ENCODE assay signal across 17 cellular contexts in genomic region chr2:121524650-121525425, GRCh38. TPM values are rescaled to one million over a fixed set of nuclear protein-coding genes. Genes with fewer than 3 reads are reported as not detected.
A peak's percentile ranks its signal among the peaks of the same experiment; 100 is the strongest.
DNase-seq lines count a peak whose midpoint lies in the region; ATAC-seq and TF ChIP-seq lines count a peak whose summit lies in the region.
"Had no signal": no experiment of that assay in that cellular context is flagged by ENCODE, and none has a peak within 500 bp of the region (broad histone marks: within the 10 kb centered on the region; RNA-seq: fewer than 3 reads in every experiment).

No MANE protein-coding gene starts in this region.

- no peak for TF ChIP-seq POLR2A in GM18505 (IDR thresholded peaks at IDR 0.05; ENCODE audit: borderline replicate concordance, extremely low read depth, insufficient read depth, insufficient read length)

- H3K9me2 ChIP-seq in OCI-LY1 (ENCODE audit: low read depth, low read length), result no peaks in the 10 kb centered on the region

- H2AFZ ChIP-seq in OCI-LY1 (ENCODE audit: low read length) (no peak overlapping the region), neural progenitor cell (replicated peaks) (no peak overlapping the region)

- H3K4me3 Mint-ChIP-seq in activated CD4-positive, alpha-beta memory T cell treated with anti-CD3 and anti-CD28 coated beads, Interleukin-2, amount 10 ng/mL, durations not matched to agents 7 days and 5 days, result no peak overlapping the region
- H3K4me3 Mint-ChIP-seq in neural progenitor cell, result no peak overlapping the region
- H3K4me3 Mint-ChIP-seq in activated T-helper 1 cell treated with anti-CD3 and anti-CD28 coated beads, Interleukin-12 subunit alpha, Interleukin-12 subunit beta, Interleukin-2, Interleukin-4 antibody, amounts not matched to agents 30 ng/mL and 10 ng/mL and 1 ng/mL, durations not matched to agents 14 hours and 24 hours and 36 hours, result no peak overlapping the region

- no peak overlapping the region for H3K4me2 ChIP-seq in OCI-LY1 (ENCODE audit: low read length)
- H3K4me2 ChIP-seq in neural progenitor cell, result no peak overlapping the region

- CTCF ChIA-PET in activated CD4-positive, alpha-beta memory T cell treated with anti-CD3 and anti-CD28 coated beads, Interleukin-2, amount 10 ng/mL, durations not matched to agents 7 days and 5 days (lab: Charles Lee), result no interaction called here

- peaks cover 30% of the 10 kb centered on the region for H3K4me1 ChIP-seq in OCI-LY1 (ENCODE audit: insufficient read depth, low read length, severe bottlenecking)
- H3K4me1 ChIP-seq in neural progenitor cell, result peaks cover 58% of the 10 kb centered on the region

- no peak overlapping the region for H3K9ac ChIP-seq in OCI-LY1 (ENCODE audit: low read length)
- no peak overlapping the region for H3K9ac ChIP-seq in neural progenitor cell

- H3F3A ChIP-seq in OCI-LY1 (ENCODE audit: insufficient read depth, low read length) (no peaks in the 10 kb centered on the region), neural progenitor cell (ENCODE audit: low read depth) (peaks cover 37% of the 10 kb centered on the region)

- H3K36me3 Mint-ChIP-seq in activated CD4-positive, alpha-beta memory T cell treated with anti-CD3 and anti-CD28 coated beads, Interleukin-2, amount 10 ng/mL, durations not matched to agents 7 days and 5 days (ENCODE audit: low read depth), result peaks cover 61% of the 10 kb centered on the region
- H3K36me3 Mint-ChIP-seq in neural progenitor cell, result peaks cover 14% of the 10 kb centered on the region
- peaks cover 36% of the 10 kb centered on the region for H3K36me3 Mint-ChIP-seq in activated T-helper 1 cell treated with anti-CD3 and anti-CD28 coated beads, Interleukin-12 subunit alpha, Interleukin-12 subunit beta, Interleukin-2, Interleukin-4 antibody, amounts not matched to agents 30 ng/mL and 10 ng/mL and 1 ng/mL, durations not matched to agents 14 hours and 24 hours and 36 hours (ENCODE audit: low read depth)

- peaks cover 47% of the 10 kb centered on the region; the same call in 1 of the 2 replicates for H3K36me3 ChIP-seq in OCI-LY1 (ENCODE audit: insufficient read depth, low read length)
- H3K36me3 ChIP-seq in neural progenitor cell, result no peaks in the 10 kb centered on the region
- H3K36me3 ChIP-seq: uterus had no signal

- intact Hi-C loops in activated T-helper 1 cell treated with anti-CD3 and anti-CD28 coated beads, Interleukin-12 subunit alpha, Interleukin-12 subunit beta, Interleukin-2, Interleukin-4 antibody, amounts not matched to agents 30 ng/mL and 10 ng/mL and 1 ng/mL, durations not matched to agents 14 hours and 24 hours and 36 hours (cut with micrococcal nuclease), result no loop called here

- peak overlapping the region; percentile 16 for H3K27ac Mint-ChIP-seq in activated CD4-positive, alpha-beta memory T cell treated with anti-CD3 and anti-CD28 coated beads, Interleukin-2, amount 10 ng/mL, durations not matched to agents 7 days and 5 days
- no peak overlapping the region for H3K27ac Mint-ChIP-seq in neural progenitor cell
- H3K27ac Mint-ChIP-seq in activated T-helper 1 cell treated with anti-CD3 and anti-CD28 coated beads, Interleukin-12 subunit alpha, Interleukin-12 subunit beta, Interleukin-2, Interleukin-4 antibody, amounts not matched to agents 30 ng/mL and 10 ng/mL and 1 ng/mL, durations not matched to agents 14 hours and 24 hours and 36 hours, result no peak overlapping the region

- peaks cover 2% of the 10 kb centered on the region for H3K9me3 Mint-ChIP-seq in activated CD4-positive, alpha-beta memory T cell treated with anti-CD3 and anti-CD28 coated beads, Interleukin-2, amount 10 ng/mL, durations not matched to agents 7 days and 5 days
- no peaks in the 10 kb centered on the region for H3K9me3 Mint-ChIP-seq in neural progenitor cell
- peaks cover 5% of the 10 kb centered on the region for H3K9me3 Mint-ChIP-seq in activated T-helper 1 cell treated with anti-CD3 and anti-CD28 coated beads, Interleukin-12 subunit alpha, Interleukin-12 subunit beta, Interleukin-2, Interleukin-4 antibody, amounts not matched to agents 30 ng/mL and 10 ng/mL and 1 ng/mL, durations not matched to agents 14 hours and 24 hours and 36 hours

- H3K4me3 ChIP-seq in OCI-LY1 (ENCODE audit: low read depth, low read length, poor library complexity, severe bottlenecking) (no peak overlapping the region), neural progenitor cell (no peak overlapping the region)
- H3K4me3 ChIP-seq: lower lobe of right lung, uterus had no signal

- DNase-seq in activated CD4-positive, alpha-beta memory T cell treated with anti-CD3 and anti-CD28 coated beads, Interleukin-2, amount 10 ng/mL, durations not matched to agents 7 days and 5 days, result no peak
- DNase-seq in neural progenitor cell (ENCODE audit: low spot score), result peak; percentile 22
- no peak for DNase-seq in activated T-helper 1 cell treated with anti-CD3 and anti-CD28 coated beads, Interleukin-12 subunit alpha, Interleukin-12 subunit beta, Interleukin-2, Interleukin-4 antibody, amounts not matched to agents 30 ng/mL and 10 ng/mL and 1 ng/mL, durations not matched to agents 14 hours and 24 hours and 36 hours (ENCODE audit: low spot score)
- DNase-seq in stimulated activated CD4-positive, alpha-beta T cell treated with anti-CD3 and anti-CD28 coated beads, Interleukin-4, amount 100 ng/mL, for 24 hours, result no peak
- DNase-seq: activated T-cell treated with anti-CD3 and anti-CD28 coated beads, Interleukin-2, amount 50 U/mL, for 1 hour; amygdala; cortex of kidney; DMS 273 treated with DMSO at 0.1 percent for 48 hours; lower lobe of right lung; NCI-H187; NCI-H524; stimulated activated naive CD4-positive, alpha-beta T cell; uterus had no signal

- peaks cover 13% of the 10 kb centered on the region for H3K79me2 ChIP-seq in OCI-LY1 (ENCODE audit: insufficient read depth, low read length)
- H3K79me2 ChIP-seq in neural progenitor cell (ENCODE audit: low read depth), result peaks cover 41% of the 10 kb centered on the region

- no peak for TF ChIP-seq CTCF in OCI-LY1 (IDR thresholded peaks at IDR 0.05; ENCODE audit: low read length)
- TF ChIP-seq CTCF in neural progenitor cell (IDR thresholded peaks at IDR 0.05), result no peak

- H3K4me1 Mint-ChIP-seq in activated CD4-positive, alpha-beta memory T cell treated with anti-CD3 and anti-CD28 coated beads, Interleukin-2, amount 10 ng/mL, durations not matched to agents 7 days and 5 days, result peaks cover 37% of the 10 kb centered on the region
- peaks cover 39% of the 10 kb centered on the region for H3K4me1 Mint-ChIP-seq in neural progenitor cell
- peaks cover 35% of the 10 kb centered on the region for H3K4me1 Mint-ChIP-seq in activated T-helper 1 cell treated with anti-CD3 and anti-CD28 coated beads, Interleukin-12 subunit alpha, Interleukin-12 subunit beta, Interleukin-2, Interleukin-4 antibody, amounts not matched to agents 30 ng/mL and 10 ng/mL and 1 ng/mL, durations not matched to agents 14 hours and 24 hours and 36 hours (ENCODE audit: low read depth)

- ATAC-seq in esophagus mucosa (peak; percentile 61), GM18505 (IDR thresholded peaks at IDR 0.05; ENCODE audit: unreplicated experiment) (no peak)
- ATAC-seq: lower lobe of right lung had no signal

- H4K20me1 ChIP-seq in OCI-LY1 (ENCODE audit: insufficient read depth, low read length) (no peaks in the 10 kb centered on the region), neural progenitor cell (ENCODE audit: low read depth) (peaks cover 85% of the 10 kb centered on the region)

- POLR2A ChIA-PET in activated CD4-positive, alpha-beta memory T cell treated with anti-CD3 and anti-CD28 coated beads, Interleukin-2, amount 10 ng/mL, durations not matched to agents 7 days and 5 days (lab: Charles Lee), result no interaction called here

- no peaks in the 10 kb centered on the region for H3K9me3 ChIP-seq in OCI-LY1 (ENCODE audit: low read length)
- no peaks in the 10 kb centered on the region for H3K9me3 ChIP-seq in neural progenitor cell (ENCODE audit: low read depth)
- H3K9me3 ChIP-seq: lower lobe of right lung, neutrophil, uterus had no signal

- H3K27me3 ChIP-seq in OCI-LY1 (ENCODE audit: insufficient read depth, low read length) (no peaks in the 10 kb centered on the region), neural progenitor cell (no peaks in the 10 kb centered on the region)
- H3K27me3 ChIP-seq: neutrophil, uterus had no signal

- peak overlapping the region; percentile 34 for H3K27ac ChIP-seq in OCI-LY1 (ENCODE audit: low read depth, low read length, poor library complexity, severe bottlenecking)
- H3K27ac ChIP-seq in neural progenitor cell, result no peak overlapping the region
- H3K27ac ChIP-seq: lower lobe of right lung, neutrophil, uterus had no signal

- H3K27me3 Mint-ChIP-seq in activated CD4-positive, alpha-beta memory T cell treated with anti-CD3 and anti-CD28 coated beads, Interleukin-2, amount 10 ng/mL, durations not matched to agents 7 days and 5 days, result no peaks in the 10 kb centered on the region
- H3K27me3 Mint-ChIP-seq in neural progenitor cell (ENCODE audit: insufficient read depth, low read depth), result peaks cover 2% of the 10 kb centered on the region
- H3K27me3 Mint-ChIP-seq in activated T-helper 1 cell treated with anti-CD3 and anti-CD28 coated beads, Interleukin-12 subunit alpha, Interleukin-12 subunit beta, Interleukin-2, Interleukin-4 antibody, amounts not matched to agents 30 ng/mL and 10 ng/mL and 1 ng/mL, durations not matched to agents 14 hours and 24 hours and 36 hours (ENCODE audit: insufficient read depth), result no peaks in the 10 kb centered on the region

RNA-seq across cellular contexts. Expression of gene RNU4ATAC, which starts 5.8 kb away (rescaled TPM):
- total RNA-seq in activated CD4-positive, alpha-beta memory T cell treated with anti-CD3 and anti-CD28 coated beads, Interleukin-2, amount 10 ng/mL, durations not matched to agents 7 days and 5 days, result not detected
- total RNA-seq in esophagus mucosa, result not detected
- total RNA-seq in neural progenitor cell (ENCODE audit: low replicate concordance), result not detected in 2 replicates
- total RNA-seq in activated T-helper 1 cell treated with anti-CD3 and anti-CD28 coated beads, Interleukin-12 subunit alpha, Interleukin-12 subunit beta, Interleukin-2, Interleukin-4 antibody, amounts not matched to agents 30 ng/mL and 10 ng/mL and 1 ng/mL, durations not matched to agents 14 hours and 24 hours and 36 hours, result not detected in 2 replicates
